ENCODE assay signal across 1 cellular context in the genomic region with DNA sequence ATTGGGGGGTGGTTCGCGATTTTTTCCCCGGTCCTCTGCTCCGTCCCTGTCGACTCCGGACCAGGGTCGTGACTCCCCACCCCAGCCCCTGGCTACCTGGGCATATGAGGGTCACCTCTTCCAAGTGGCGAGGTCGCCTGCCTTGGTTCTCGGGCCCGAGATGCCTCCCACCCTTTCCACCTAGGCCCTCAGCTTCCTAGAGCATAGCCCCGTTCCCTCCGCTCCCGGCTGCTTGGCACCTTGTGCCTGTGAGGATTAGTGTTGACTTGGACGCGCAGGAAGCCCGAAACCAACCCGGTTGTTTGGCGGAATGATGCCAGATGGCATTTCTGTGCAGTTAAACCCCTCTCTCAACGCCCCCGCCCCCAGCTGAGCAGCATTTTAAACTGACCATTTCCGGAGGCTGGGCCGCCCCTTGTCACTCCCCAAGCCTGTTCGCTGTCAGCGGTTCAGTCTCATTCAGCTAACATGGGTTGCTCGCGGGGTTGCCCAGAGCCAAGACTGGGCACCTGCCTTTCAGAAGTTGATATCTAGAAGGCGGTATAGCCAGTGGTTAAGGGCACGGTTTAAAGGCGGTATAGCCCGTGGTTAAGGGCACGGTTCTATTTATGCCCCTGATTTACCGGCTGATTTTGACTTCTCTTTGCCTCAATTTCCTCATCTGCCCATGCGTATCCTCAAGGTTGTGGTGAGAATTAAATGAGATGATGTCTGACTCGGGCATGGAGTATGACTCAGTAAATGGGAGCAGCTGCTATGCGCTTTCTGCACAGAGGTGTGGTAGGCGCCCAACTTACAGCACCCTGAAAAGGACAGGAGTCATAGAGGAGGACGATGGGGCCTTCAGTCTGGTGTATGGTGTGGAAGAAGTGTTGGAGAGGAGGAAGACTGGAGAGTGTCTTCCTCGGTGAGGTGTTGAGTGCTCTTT.
TF ChIP-seq lines count a peak whose summit lies in the region.

No MANE protein-coding gene starts in this region.

TF ChIP-seq in K562, 482 proteins besides CTCF, POLR2A, EP300 and RAD21 (continued from another document and continues in another):
- 0 out of 2 replicates have a peak, but pooled peaks have one; percentile 3 for TF ChIP-seq MGA (IDR thresholded peaks at IDR 0.05)
- peak; percentile 85 for TF ChIP-seq BRD4 (IDR thresholded peaks at IDR 0.05)
- no peak for TF ChIP-seq ELF1 (tag; IDR thresholded peaks at IDR 0.05)
- no peak for TF ChIP-seq ZNF79 (CRISPR knock-in tag; IDR thresholded peaks at IDR 0.05; ENCODE audit: low read depth)
- no peak for TF ChIP-seq PHB2 (IDR thresholded peaks at IDR 0.05; ENCODE audit: low read depth)
- peak; percentile 24 for TF ChIP-seq RBM22 (IDR thresholded peaks at IDR 0.05; ENCODE audit: low read depth, low read length, poor library complexity, severe bottlenecking)
- peak; percentile 64; the same call in 1 of the 2 replicates for TF ChIP-seq ZBTB7A (IDR thresholded peaks at IDR 0.05; ENCODE audit: borderline replicate concordance, control insufficient read depth, low read depth, low read length)
- TF ChIP-seq JUN (IDR thresholded peaks at IDR 0.05; ENCODE audit: borderline replicate concordance, low read depth, low read length): no peak
- peak; percentile 61; the same call in 1 of the 2 replicates for TF ChIP-seq JUN (CRISPR knock-in tag; IDR thresholded peaks at IDR 0.05; ENCODE audit: borderline replicate concordance)
- TF ChIP-seq HDAC1 (IDR thresholded peaks at IDR 0.05): peak in 1 of 2 experiments; percentile 4; a peak in 1 of 4 replicates
- 0 out of 2 replicates have a peak, but pooled peaks have one; percentile 32 for TF ChIP-seq SP1 (CRISPR knock-in tag; IDR thresholded peaks at IDR 0.05)
- TF ChIP-seq CEBPZ (IDR thresholded peaks at IDR 0.05; ENCODE audit: borderline replicate concordance, low read depth, low read length): no peak
- no peak; the same call in 1 of the 2 replicates for TF ChIP-seq E2F5 (CRISPR knock-in tag; IDR thresholded peaks at IDR 0.05)
- TF ChIP-seq ZBTB17 (CRISPR knock-in tag; IDR thresholded peaks at IDR 0.05): no peak
- peak; percentile 49 for TF ChIP-seq DACH1 (IDR thresholded peaks at IDR 0.05; ENCODE audit: partially characterized antibody)
- no peak for TF ChIP-seq BRCA1 (IDR thresholded peaks at IDR 0.05)
- TF ChIP-seq BRCA1 (CRISPR knock-in tag; IDR thresholded peaks at IDR 0.05): 0 out of 2 replicates have a peak, but pooled peaks have one; percentile 37
- TF ChIP-seq, protein P1, sequence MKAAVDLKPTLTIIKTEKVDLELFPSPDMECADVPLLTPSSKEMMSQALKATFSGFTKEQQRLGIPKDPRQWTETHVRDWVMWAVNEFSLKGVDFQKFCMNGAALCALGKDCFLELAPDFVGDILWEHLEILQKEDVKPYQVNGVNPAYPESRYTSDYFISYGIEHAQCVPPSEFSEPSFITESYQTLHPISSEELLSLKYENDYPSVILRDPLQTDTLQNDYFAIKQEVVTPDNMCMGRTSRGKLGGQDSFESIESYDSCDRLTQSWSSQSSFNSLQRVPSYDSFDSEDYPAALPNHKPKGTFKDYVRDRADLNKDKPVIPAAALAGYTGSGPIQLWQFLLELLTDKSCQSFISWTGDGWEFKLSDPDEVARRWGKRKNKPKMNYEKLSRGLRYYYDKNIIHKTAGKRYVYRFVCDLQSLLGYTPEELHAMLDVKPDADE (conservative IDR thresholded peaks at IDR 0.05; ENCODE audit: control insufficient read depth, low read depth, low read length): 0 out of 2 replicates have a peak, but pooled peaks have one; percentile 40
- no peak for TF ChIP-seq ZHX1 (conservative IDR thresholded peaks at IDR 0.05; ENCODE audit: low read length)
- no peak for TF ChIP-seq ZNF589 (CRISPR knock-in tag; IDR thresholded peaks at IDR 0.05; ENCODE audit: low read depth)
- peak; percentile 47 for TF ChIP-seq TAF9B (IDR thresholded peaks at IDR 0.05; ENCODE audit: partially characterized antibody)
- TF ChIP-seq SP2 (IDR thresholded peaks at IDR 0.05; ENCODE audit: extremely low read depth, low read depth, low read length, poor library complexity, severe bottlenecking): no peak
- TF ChIP-seq, protein P2, sequence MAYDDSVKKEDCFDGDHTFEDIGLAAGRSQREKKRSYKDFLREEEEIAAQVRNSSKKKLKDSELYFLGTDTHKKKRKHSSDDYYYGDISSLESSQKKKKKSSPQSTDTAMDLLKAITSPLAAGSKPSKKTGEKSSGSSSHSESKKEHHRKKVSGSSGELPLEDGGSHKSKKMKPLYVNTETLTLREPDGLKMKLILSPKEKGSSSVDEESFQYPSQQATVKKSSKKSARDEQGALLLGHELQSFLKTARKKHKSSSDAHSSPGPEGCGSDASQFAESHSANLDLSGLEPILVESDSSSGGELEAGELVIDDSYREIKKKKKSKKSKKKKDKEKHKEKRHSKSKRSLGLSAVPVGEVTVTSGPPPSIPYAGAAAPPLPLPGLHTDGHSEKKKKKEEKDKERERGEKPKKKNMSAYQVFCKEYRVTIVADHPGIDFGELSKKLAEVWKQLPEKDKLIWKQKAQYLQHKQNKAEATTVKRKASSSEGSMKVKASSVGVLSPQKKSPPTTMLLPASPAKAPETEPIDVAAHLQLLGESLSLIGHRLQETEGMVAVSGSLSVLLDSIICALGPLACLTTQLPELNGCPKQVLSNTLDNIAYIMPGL (CRISPR knock-in tag; IDR thresholded peaks at IDR 0.05): no peak
- peak; percentile 40; the same call in 1 of the 2 replicates for TF ChIP-seq ETV5 (CRISPR knock-in tag; IDR thresholded peaks at IDR 0.05; ENCODE audit: low read depth)
- no peak for TF ChIP-seq RNF2 (IDR thresholded peaks at IDR 0.05)
- peak; percentile 61 for TF ChIP-seq SAP30 (IDR thresholded peaks at IDR 0.05; ENCODE audit: borderline replicate concordance, insufficient read depth, low read depth, low read length, poor library complexity, severe bottlenecking)
- no peak for TF ChIP-seq MIER1 (IDR thresholded peaks at IDR 0.05; ENCODE audit: low read depth)
- TF ChIP-seq SETDB1 (IDR thresholded peaks at IDR 0.05; ENCODE audit: low read length): no peak
- TF ChIP-seq NFE2 (IDR thresholded peaks at IDR 0.05; ENCODE audit: low read depth): 0 out of 2 replicates have a peak, but pooled peaks have one; percentile 9
- TF ChIP-seq KDM5B (IDR thresholded peaks at IDR 0.05; ENCODE audit: insufficient replicate concordance, low read depth, low read length): peak; percentile 31
